8 cellular contexts compared by ENCODE assay signal in the genomic region with DNA sequence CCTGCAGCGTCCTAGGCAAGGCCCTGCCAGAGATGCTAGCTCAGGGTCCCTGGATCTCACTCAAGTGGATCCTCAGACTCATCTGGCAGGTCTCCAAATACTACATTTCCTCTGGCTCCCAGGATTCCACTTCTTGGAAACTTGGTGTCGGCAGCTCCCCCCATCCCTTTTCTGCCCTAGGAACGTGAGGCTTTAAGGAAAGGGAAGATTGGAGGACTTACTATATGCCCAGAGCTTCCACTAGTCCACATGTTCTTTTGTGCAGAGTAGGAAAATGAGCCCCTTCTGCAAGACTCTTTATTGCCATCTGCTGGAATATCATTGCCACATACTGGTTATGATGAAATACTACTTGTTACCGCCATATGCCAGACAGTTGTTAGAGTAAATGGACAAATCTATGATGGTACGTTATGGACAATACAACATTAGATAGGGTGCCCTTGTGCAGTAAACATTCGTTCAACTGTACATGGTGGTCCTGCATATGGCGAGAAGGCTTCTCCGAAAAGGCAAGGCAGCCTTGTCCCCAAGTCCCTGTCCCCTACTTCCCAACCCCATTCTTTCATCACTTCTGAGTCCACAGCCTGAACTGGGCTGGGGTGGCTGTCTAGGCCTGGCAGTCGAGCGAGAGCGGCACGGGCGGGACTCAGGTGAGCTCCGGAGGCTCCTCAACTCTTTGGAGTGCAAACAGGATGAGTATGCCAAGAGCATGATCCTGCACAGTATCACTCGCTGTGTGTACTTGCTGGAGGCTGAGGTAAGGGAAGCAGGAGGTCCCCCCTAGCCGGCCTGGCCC. TPM values are rescaled to one million over a fixed set of nuclear protein-coding genes. Genes with fewer than 3 reads are reported as not detected.
DNase-seq lines count a peak whose midpoint lies in the region; ATAC-seq and TF ChIP-seq lines count a peak whose summit lies in the region.

No MANE protein-coding gene starts in this region.

- POLR2A ChIA-PET in naive thymus-derived CD8-positive, alpha-beta T cell (lab: Charles Lee), result interaction anchor here (0.6 to 12.8 kb wide), 21 partner anchors 10 to 269 kb away, joined by 3 to 142 read pairs (median 5); partner anchors contain the start of gene RPL10A

- TF ChIP-seq CTCF in AG10803 (conservative IDR thresholded peaks at IDR 0.05; ENCODE audit: low read length) (peak; percentile 93), GM13977 (IDR thresholded peaks at IDR 0.05; ENCODE audit: extremely low read depth, insufficient read depth, missing control alignments) (peak; percentile 74), endothelial cell (IDR thresholded peaks at IDR 0.05; ENCODE audit: unreplicated experiment) (peak; percentile 61)

- peak; percentile 67 to 72 for ATAC-seq in naive thymus-derived CD8-positive, alpha-beta T cell
- no peak for ATAC-seq in HG02840 (IDR thresholded peaks at IDR 0.05; ENCODE audit: low FRiP score, unreplicated experiment)
- ATAC-seq in HG03565 (IDR thresholded peaks at IDR 0.05; ENCODE audit: unreplicated experiment), result no peak

- no peak overlapping the region for H3K4me3 ChIP-seq in AG10803 (ENCODE audit: low read length)

- H3K4me3 Mint-ChIP-seq in endothelial cell (ENCODE audit: unreplicated experiment), result peak overlapping the region; percentile 45
- peak overlapping the region in 7 of 10 donors; percentile 12 to 89 (median 74) for H3K4me3 Mint-ChIP-seq in naive thymus-derived CD8-positive, alpha-beta T cell

- H3K4me1 Mint-ChIP-seq in endothelial cell (ENCODE audit: unreplicated experiment), result peaks cover 21% of the 10 kb centered on the region
- peaks cover 23 to 52% (median 43%) of the 10 kb centered on the region in 4 donors for H3K4me1 Mint-ChIP-seq in naive thymus-derived CD8-positive, alpha-beta T cell

- no peaks in the 10 kb centered on the region for H3K36me3 Mint-ChIP-seq in endothelial cell (ENCODE audit: low read depth, unreplicated experiment)
- no peaks in the 10 kb centered on the region for H3K36me3 Mint-ChIP-seq in naive thymus-derived CD8-positive, alpha-beta T cell

- DNase-seq in AG10803 (ENCODE audit: low read depth), result peak; percentile 87
- DNase-seq in GM13977 (ENCODE audit: low spot score), result peak; percentile 79
- peak; percentile 41 for DNase-seq in NCI-H187 treated with DMSO at 0.1 percent for 48 hours (lab: John Stamatoyannopoulos, UW)
- peak; percentile 35 to 87 for DNase-seq in SW 1271 (lab: John Stamatoyannopoulos, UW)
- no peak for DNase-seq in endothelial cell (ENCODE audit: low spot score)
- DNase-seq in naive thymus-derived CD8-positive, alpha-beta T cell, result peak in 4 of 10 donors; percentile 43 to 76 (median 74)

- peaks cover 6% of the 10 kb centered on the region for H3K27me3 Mint-ChIP-seq in endothelial cell (ENCODE audit: unreplicated experiment)
- H3K27me3 Mint-ChIP-seq in naive thymus-derived CD8-positive, alpha-beta T cell, result no peaks in the 10 kb centered on the region

- in situ Hi-C loops in GM13977 (cut with MboI; ENCODE audit: low pct_unique_long_range_greater_than_20kb, low sequenced_read_pairs, unreplicated experiment), result loop anchor here (5.0 kb wide), 1 partner anchor 155 kb away; no protein-coding TSS in a partner anchor

- no peak overlapping the region for H3K27ac Mint-ChIP-seq in endothelial cell (ENCODE audit: unreplicated experiment)
- H3K27ac Mint-ChIP-seq in naive thymus-derived CD8-positive, alpha-beta T cell, result peak overlapping the region; percentile 68 to 93 (median 88)

- H3K9me3 Mint-ChIP-seq in endothelial cell (ENCODE audit: unreplicated experiment), result no peaks in the 10 kb centered on the region
- H3K9me3 Mint-ChIP-seq in naive thymus-derived CD8-positive, alpha-beta T cell, result no peaks in the 10 kb centered on the region

RNA-seq across cellular contexts. Expression of gene ARMC12, which starts 0.8 kb away (rescaled TPM):
- 0.69 TPM for total RNA-seq in endothelial cell (ENCODE audit: unreplicated experiment)
- total RNA-seq in naive thymus-derived CD8-positive, alpha-beta T cell, result 1 to 10 TPM; 1.9 to 2.0 TPM
- 1 to 10 TPM in 2 of 3 donors, under 1 TPM in 1; 0.30 to 1.3 (median 1.2) TPM for polyA plus RNA-seq in naive thymus-derived CD8-positive, alpha-beta T cell

RNA-seq across cellular contexts. Expression of gene CLPSL2, which starts 38.8 kb away (rescaled TPM):
- total RNA-seq in endothelial cell (ENCODE audit: unreplicated experiment), result not detected
- total RNA-seq in naive thymus-derived CD8-positive, alpha-beta T cell, result not detected
- not detected for polyA plus RNA-seq in naive thymus-derived CD8-positive, alpha-beta T cell

RNA-seq across cellular contexts. Expression of gene CLPSL1, which starts 43.2 kb away (rescaled TPM):
- not detected for total RNA-seq in endothelial cell (ENCODE audit: unreplicated experiment)
- not detected for total RNA-seq in naive thymus-derived CD8-positive, alpha-beta T cell
- polyA plus RNA-seq in naive thymus-derived CD8-positive, alpha-beta T cell, result not detected

RNA-seq across cellular contexts. Expression of gene FKBP5, which starts 48.9 kb away (rescaled TPM):
- 7.2 TPM for total RNA-seq in endothelial cell (ENCODE audit: unreplicated experiment)
- total RNA-seq in naive thymus-derived CD8-positive, alpha-beta T cell, result 10 to 100 TPM; 75.4 to 79.1 TPM
- 100 to 1,000 TPM; 108 to 297 (median 154) TPM for polyA plus RNA-seq in naive thymus-derived CD8-positive, alpha-beta T cell

RNA-seq across cellular contexts. Expression of gene CLPS, which starts 59.5 kb away (rescaled TPM):
- not detected for total RNA-seq in endothelial cell (ENCODE audit: unreplicated experiment)
- not detected for total RNA-seq in naive thymus-derived CD8-positive, alpha-beta T cell
- not detected for polyA plus RNA-seq in naive thymus-derived CD8-positive, alpha-beta T cell

Comparison
In these comparisons a context has a peak if more than half of its experiments do, and no peak if none do; other contexts are left out.
1. ATAC-seq: peak in naive thymus-derived CD8-positive, alpha-beta T cell (2 of 2); none in HG02840 (single experiment) and HG03565 (single experiment).
2. Peak in every context shown above with its lines, with median percentiles within 50 percentile points of each other: CTCF ChIP-seq.